In genomic region chr12:121132601-121133481, GRCh38 we compare ENCODE assay signal across 8 cellular contexts. TPM values are rescaled to one million over a fixed set of nuclear protein-coding genes. Genes with fewer than 3 reads are reported as not detected.
DNase-seq lines count a peak whose midpoint lies in the region; TF ChIP-seq lines count a peak whose summit lies in the region.

P2RX7 (plus strand) TSS chr12:121132876; CDS start chr12:121132971, 95 bp downstream.

- H3K27me3 Mint-ChIP-seq in mesothelial cell of epicardium (ENCODE audit: low read depth) = no peaks in the 10 kb centered on the region
- no peaks in the 10 kb centered on the region for H3K27me3 Mint-ChIP-seq in stimulated activated naive CD8-positive, alpha-beta T cell treated with anti-CD3 and anti-CD28 coated beads, Interleukin-15, Interleukin-2, amounts not matched to agents 100 ng/mL and 50 ng/mL, for 24 hours

- H3K4me3 ChIP-seq in HFF-Myc (replicated peaks; ENCODE audit: low read depth, low read length) (peak within 1 kb of the TSS; percentile 48), epithelial cell of proximal tubule (ENCODE audit: low read depth, low read length) (peak within 1 kb of the TSS; percentile 37)

- no peaks in the 10 kb centered on the region for H3K36me3 Mint-ChIP-seq in mesothelial cell of epicardium
- no peaks in the 10 kb centered on the region for H3K36me3 Mint-ChIP-seq in stimulated activated naive CD8-positive, alpha-beta T cell treated with anti-CD3 and anti-CD28 coated beads, Interleukin-15, Interleukin-2, amounts not matched to agents 100 ng/mL and 50 ng/mL, for 24 hours (ENCODE audit: low read depth)

- H3K4me1 Mint-ChIP-seq in mesothelial cell of epicardium = peaks cover 23% of the 10 kb centered on the region
- peaks cover 66% of the 10 kb centered on the region for H3K4me1 Mint-ChIP-seq in stimulated activated naive CD8-positive, alpha-beta T cell treated with anti-CD3 and anti-CD28 coated beads, Interleukin-15, Interleukin-2, amounts not matched to agents 100 ng/mL and 50 ng/mL, for 24 hours (ENCODE audit: low read depth)

- H3K9me3 Mint-ChIP-seq in mesothelial cell of epicardium = peaks cover 3% of the 10 kb centered on the region
- H3K9me3 Mint-ChIP-seq in stimulated activated naive CD8-positive, alpha-beta T cell treated with anti-CD3 and anti-CD28 coated beads, Interleukin-15, Interleukin-2, amounts not matched to agents 100 ng/mL and 50 ng/mL, for 24 hours = no peaks in the 10 kb centered on the region

- TF ChIP-seq CTCF in HFF-Myc (IDR thresholded peaks at IDR 0.05; ENCODE audit: low read depth, low read length, missing control alignments) (no peak), epithelial cell of proximal tubule (conservative IDR thresholded peaks at IDR 0.05; ENCODE audit: low read depth, low read length) (peak; percentile 36), mesothelial cell of epicardium (IDR thresholded peaks at IDR 0.05; ENCODE audit: unreplicated experiment) (no peak)

- H3K27ac Mint-ChIP-seq in mesothelial cell of epicardium = peak within 1 kb of the TSS; percentile 67
- peak within 1 kb of the TSS; percentile 89 for H3K27ac Mint-ChIP-seq in stimulated activated naive CD8-positive, alpha-beta T cell treated with anti-CD3 and anti-CD28 coated beads, Interleukin-15, Interleukin-2, amounts not matched to agents 100 ng/mL and 50 ng/mL, for 24 hours

- peak; percentile 45 for DNase-seq in D341Med (ENCODE audit: low spot score)
- DNase-seq in HFF-Myc (ENCODE audit: extremely low read depth, low read depth) = peak; percentile 51
- DNase-seq in NCI-H524 treated with DMSO at 0.1 percent for 48 hours (lab: John Stamatoyannopoulos, UW) = peak; percentile 24
- peak; percentile 69 for DNase-seq in activated CD8-positive, alpha-beta memory T cell treated with anti-CD3 and anti-CD28 coated beads, Interleukin-2, amount 50 U/mL, for 48 hours
- no peak for DNase-seq in epithelial cell of proximal tubule (ENCODE audit: low read depth)
- DNase-seq in mesothelial cell of epicardium (ENCODE audit: low spot score in 2 of 2, unreplicated experiment in 2 of 2) = peak in 1 of 2 experiments; percentile 44
- no peak for DNase-seq in SW 1271 (lab: John Stamatoyannopoulos, UW)

- peak within 1 kb of the TSS; percentile 64 for H3K4me3 Mint-ChIP-seq in mesothelial cell of epicardium
- H3K4me3 Mint-ChIP-seq in stimulated activated naive CD8-positive, alpha-beta T cell treated with anti-CD3 and anti-CD28 coated beads, Interleukin-15, Interleukin-2, amounts not matched to agents 100 ng/mL and 50 ng/mL, for 24 hours = peak within 1 kb of the TSS; percentile 85

RNA-seq across cellular contexts. Expression of gene P2RX7, which starts in this region (rescaled TPM):
- total RNA-seq in epithelial cell of proximal tubule (not detected in 2 replicates), mesothelial cell of epicardium (0.40 to 0.75 TPM (median 0.50 TPM) in 3 replicates)

Comparison
In these comparisons a context has a peak if more than half of its experiments do, and no peak if none do; other contexts are left out.
1. DNase-seq: peak in D341Med (single experiment), HFF-Myc (single experiment), NCI-H524 treated with DMSO at 0.1 percent for 48 hours (single experiment) and activated CD8-positive, alpha-beta memory T cell treated with anti-CD3 and anti-CD28 coated beads, Interleukin-2, amount 50 U/mL, for 48 hours (single experiment); none in epithelial cell of proximal tubule (single experiment) and SW 1271 (0 of 2).